ENCODE assay signal across 9 cellular contexts in genomic region chr1:56409112-56409691, GRCh38.
DNase-seq lines count a peak whose midpoint lies in the region; ATAC-seq and TF ChIP-seq lines count a peak whose summit lies in the region.
"Had no signal": no experiment of that assay in that cellular context is flagged by ENCODE, and none has a peak within 500 bp of the region (broad histone marks: within the 10 kb centered on the region; RNA-seq: fewer than 3 reads in every experiment).

No MANE protein-coding gene starts in this region.

- TF ChIP-seq POLR2A in sigmoid colon (IDR thresholded peaks at IDR 0.05), result no peak

- no peaks in the 10 kb centered on the region for H3K4me1 ChIP-seq in sigmoid colon

- H3K27me3 ChIP-seq in BJ (ENCODE audit: control insufficient read depth, insufficient read depth, low read length), result no peaks in the 10 kb centered on the region
- no peaks in the 10 kb centered on the region for H3K27me3 ChIP-seq in sigmoid colon

- intact Hi-C loops in sigmoid colon (cut with DNase I), result no loop called here

- CTCF ChIA-PET in BJ (lab: Yijun Ruan, JAX), result interaction anchor here (0.7 to 1.4 kb wide), 3 partner anchors 11 to 61 kb away, joined by 3 to 4 read pairs (median 3); no protein-coding TSS in a partner anchor
- CTCF ChIA-PET in RWPE1 (lab: Yijun Ruan, JAX), result interaction anchor here (0.7 to 2.8 kb wide), 2 partner anchors 9 to 169 kb away, joined by 3 to 33 read pairs; partner anchors contain the start of gene PLPP3

- TF ChIP-seq CTCF in BJ (IDR thresholded peaks at IDR 0.05; ENCODE audit: insufficient read depth, low read depth, low read length) (peak; percentile 31; the same call in 1 of the 2 replicates), RWPE1 (conservative IDR thresholded peaks at IDR 0.05; ENCODE audit: low read depth) (no peak), sigmoid colon (IDR thresholded peaks at IDR 0.05) (no peak)

- H3K4me3 ChIP-seq in BJ (ENCODE audit: low read depth, low read length) (no peak overlapping the region), sigmoid colon (no peak overlapping the region)

- H3K36me3 ChIP-seq in BJ (ENCODE audit: control insufficient read depth, insufficient read depth, low read length) (no peaks in the 10 kb centered on the region), sigmoid colon (no peaks in the 10 kb centered on the region)

- POLR2A ChIA-PET in BJ (lab: Charles Lee), result no interaction called here
- POLR2A ChIA-PET in RWPE1 (lab: Yijun Ruan, JAX; ENCODE audit: low non-redundant PET), result no interaction called here

- TF ChIP-seq EP300 in sigmoid colon (IDR thresholded peaks at IDR 0.05), result no peak

- 23 to 73% methylated on average over 8 of the region's 8 CpGs for WGBS in sigmoid colon, 2 donors

- H3K27ac ChIP-seq in RWPE1, result no peak overlapping the region
- no peak overlapping the region for H3K27ac ChIP-seq in sigmoid colon

- DNase-seq in BJ (ENCODE audit: low read depth) (no peak), RWPE1 (ENCODE audit: low spot score) (peak; percentile 36), kidney tubule cell (ENCODE audit: low spot score) (peak; percentile 70), T-helper 1 cell (no peak), sigmoid colon (no peak), foreskin melanocyte (no peak)
- DNase-seq: GF-D8 had no signal

- ATAC-seq in GM18511 (IDR thresholded peaks at IDR 0.05; ENCODE audit: unreplicated experiment), result peak; percentile 56
- no peak for ATAC-seq in GM19395 (IDR thresholded peaks at IDR 0.05; ENCODE audit: unreplicated experiment)

- H3K9me3 ChIP-seq in sigmoid colon, result no peaks in the 10 kb centered on the region

Comparison
In these comparisons a context has a peak if more than half of its experiments do, and no peak if none do; other contexts are left out.
1. DNase-seq: peak in RWPE1 (single experiment) and kidney tubule cell (single experiment); none in BJ (single experiment), T-helper 1 cell (0 of 5), sigmoid colon (single experiment) and foreskin melanocyte (single experiment).